19 cellular contexts compared by ENCODE assay signal in genomic region chr4:102604222-102604940, GRCh38.
DNase-seq lines count a peak whose midpoint lies in the region; ATAC-seq and TF ChIP-seq lines count a peak whose summit lies in the region.
"Had no signal": no experiment of that assay in that cellular context is flagged by ENCODE, and none has a peak within 500 bp of the region (broad histone marks: within the 10 kb centered on the region; RNA-seq: fewer than 3 reads in every experiment).

No MANE protein-coding gene starts in this region.

- H3K4me3 Mint-ChIP-seq in activated CD4-positive, alpha-beta memory T cell treated with anti-CD3 and anti-CD28 coated beads, Interleukin-2, amount 10 ng/mL, durations not matched to agents 7 days and 5 days = no peak overlapping the region
- H3K4me3 Mint-ChIP-seq in activated CD4-positive, alpha-beta memory T cell treated with anti-CD3 and anti-CD28 coated beads for 36 hours = no peak overlapping the region
- no peak overlapping the region for H3K4me3 Mint-ChIP-seq in T-cell
- no peak overlapping the region for H3K4me3 Mint-ChIP-seq in central memory CD8-positive, alpha-beta T cell
- H3K4me3 Mint-ChIP-seq: activated B cell treated with CpG ODN at 0.5 μM for 24 hours had no signal

- TF ChIP-seq CTCF in GM12873 (IDR thresholded peaks at IDR 0.05; ENCODE audit: insufficient read depth, low read depth, low read length, missing control alignments) = peak; percentile 27

- peaks cover 85% of the 10 kb centered on the region for H3K36me3 Mint-ChIP-seq in activated CD4-positive, alpha-beta memory T cell treated with anti-CD3 and anti-CD28 coated beads, Interleukin-2, amount 10 ng/mL, durations not matched to agents 7 days and 5 days (ENCODE audit: low read depth)
- H3K36me3 Mint-ChIP-seq in activated CD4-positive, alpha-beta memory T cell treated with anti-CD3 and anti-CD28 coated beads for 36 hours = peaks cover 74% of the 10 kb centered on the region
- peaks cover 78% of the 10 kb centered on the region for H3K36me3 Mint-ChIP-seq in T-cell
- H3K36me3 Mint-ChIP-seq in central memory CD8-positive, alpha-beta T cell (ENCODE audit: insufficient read depth) = peaks cover 45% of the 10 kb centered on the region

- DNase-seq in activated CD4-positive, alpha-beta memory T cell treated with anti-CD3 and anti-CD28 coated beads, Interleukin-2, amount 10 ng/mL, durations not matched to agents 7 days and 5 days = no peak
- no peak for DNase-seq in activated CD4-positive, alpha-beta memory T cell treated with anti-CD3 and anti-CD28 coated beads for 36 hours
- DNase-seq in T-cell = no peak
- DNase-seq in central memory CD8-positive, alpha-beta T cell (ENCODE audit: low spot score in 2 of 2) = no peak
- no peak for DNase-seq in NOMO-1 treated with dmso at 0.1 percent for 144 hours (lab: John Stamatoyannopoulos, UW; ENCODE audit: unreplicated experiment)
- DNase-seq in H4 (ENCODE audit: low spot score) = no peak
- DNase-seq: activated B cell treated with CpG ODN at 0.5 μM for 24 hours; adrenal gland; brain microvascular endothelial cell; effector CD4-positive, alpha-beta T cell; H7; left cardiac atrium; mesendoderm; naive thymus-derived CD4-positive, alpha-beta T cell; NCI-H1092 treated with DMSO at 0.1 percent for 48 hours; NCI-H187 treated with DMSO at 0.1 percent for 48 hours; upper lobe of left lung had no signal

- no peak for ATAC-seq in T-cell (replicated peaks in 1 of 4)
- no peak for ATAC-seq in central memory CD8-positive, alpha-beta T cell (replicated peaks; ENCODE audit: extremely low read depth, poor library complexity, severe bottlenecking)
- no peak for ATAC-seq in HG03571 (IDR thresholded peaks at IDR 0.05; ENCODE audit: unreplicated experiment)
- ATAC-seq: left cardiac atrium; naive thymus-derived CD4-positive, alpha-beta T cell had no signal

- intact Hi-C loops in activated CD4-positive, alpha-beta memory T cell treated with anti-CD3 and anti-CD28 coated beads for 36 hours (cut with micrococcal nuclease) = no loop called here

- H3K9me3 Mint-ChIP-seq in activated CD4-positive, alpha-beta memory T cell treated with anti-CD3 and anti-CD28 coated beads, Interleukin-2, amount 10 ng/mL, durations not matched to agents 7 days and 5 days = peaks cover 8% of the 10 kb centered on the region
- no peaks in the 10 kb centered on the region for H3K9me3 Mint-ChIP-seq in activated CD4-positive, alpha-beta memory T cell treated with anti-CD3 and anti-CD28 coated beads for 36 hours
- no peaks in the 10 kb centered on the region for H3K9me3 Mint-ChIP-seq in T-cell
- H3K9me3 Mint-ChIP-seq in central memory CD8-positive, alpha-beta T cell = no peaks in the 10 kb centered on the region
- H3K9me3 Mint-ChIP-seq: activated B cell treated with CpG ODN at 0.5 μM for 24 hours had no signal

- no peaks in the 10 kb centered on the region for H3K27me3 Mint-ChIP-seq in activated CD4-positive, alpha-beta memory T cell treated with anti-CD3 and anti-CD28 coated beads, Interleukin-2, amount 10 ng/mL, durations not matched to agents 7 days and 5 days
- H3K27me3 Mint-ChIP-seq in activated CD4-positive, alpha-beta memory T cell treated with anti-CD3 and anti-CD28 coated beads for 36 hours = no peaks in the 10 kb centered on the region
- H3K27me3 Mint-ChIP-seq in T-cell = no peaks in the 10 kb centered on the region
- H3K27me3 Mint-ChIP-seq in central memory CD8-positive, alpha-beta T cell = no peaks in the 10 kb centered on the region
- H3K27me3 Mint-ChIP-seq: activated B cell treated with CpG ODN at 0.5 μM for 24 hours; naive thymus-derived CD4-positive, alpha-beta T cell had no signal

- CTCF ChIA-PET in activated CD4-positive, alpha-beta memory T cell treated with anti-CD3 and anti-CD28 coated beads, Interleukin-2, amount 10 ng/mL, durations not matched to agents 7 days and 5 days (lab: Charles Lee) = interaction anchor here (0.6 to 2.0 kb wide), 2 partner anchors 9 to 25 kb away, joined by 3 to 6 read pairs; no protein-coding TSS in a partner anchor
- CTCF ChIA-PET in activated CD4-positive, alpha-beta memory T cell treated with anti-CD3 and anti-CD28 coated beads for 36 hours (lab: Charles Lee) = no interaction called here
- CTCF ChIA-PET in T-cell (lab: Charles Lee) = interaction anchor here in 1 of 2 donors (1.0 kb wide), 1 partner anchor 17 kb away, joined by 3 read pairs; no protein-coding TSS in a partner anchor

- H3K27ac Mint-ChIP-seq in activated CD4-positive, alpha-beta memory T cell treated with anti-CD3 and anti-CD28 coated beads, Interleukin-2, amount 10 ng/mL, durations not matched to agents 7 days and 5 days = peak overlapping the region; percentile 66
- no peak overlapping the region for H3K27ac Mint-ChIP-seq in activated CD4-positive, alpha-beta memory T cell treated with anti-CD3 and anti-CD28 coated beads for 36 hours
- H3K27ac Mint-ChIP-seq in T-cell = peak overlapping the region; percentile 68 to 84
- peak overlapping the region; percentile 4 for H3K27ac Mint-ChIP-seq in central memory CD8-positive, alpha-beta T cell (ENCODE audit: low read depth)

- POLR2A ChIA-PET in activated CD4-positive, alpha-beta memory T cell treated with anti-CD3 and anti-CD28 coated beads, Interleukin-2, amount 10 ng/mL, durations not matched to agents 7 days and 5 days (lab: Charles Lee) = interaction anchor here (0.5 to 1.0 kb wide), 4 partner anchors 8 to 15 kb away, joined by 3 read pairs; no protein-coding TSS in a partner anchor
- POLR2A ChIA-PET in activated CD4-positive, alpha-beta memory T cell treated with anti-CD3 and anti-CD28 coated beads for 36 hours (lab: Charles Lee) = no interaction called here
- POLR2A ChIA-PET in T-cell (lab: Charles Lee) = interaction anchor here in 1 of 2 donors (0.5 kb wide), 1 partner anchor 20 kb away, joined by 4 read pairs; no protein-coding TSS in a partner anchor

- H3K4me1 Mint-ChIP-seq in activated CD4-positive, alpha-beta memory T cell treated with anti-CD3 and anti-CD28 coated beads, Interleukin-2, amount 10 ng/mL, durations not matched to agents 7 days and 5 days = peaks cover 71% of the 10 kb centered on the region
- peaks cover 60% of the 10 kb centered on the region for H3K4me1 Mint-ChIP-seq in activated CD4-positive, alpha-beta memory T cell treated with anti-CD3 and anti-CD28 coated beads for 36 hours (ENCODE audit: low read depth)
- peaks cover 41 to 72% (median 49%) of the 10 kb centered on the region in 3 donors for H3K4me1 Mint-ChIP-seq in T-cell
- peaks cover 1% of the 10 kb centered on the region for H3K4me1 Mint-ChIP-seq in central memory CD8-positive, alpha-beta T cell
